Comparison of ENCODE assay signal across 15 cellular contexts in genomic region chr5:74130141-74130897, GRCh38.
DNase-seq lines count a peak whose midpoint lies in the region; ATAC-seq and TF ChIP-seq lines count a peak whose summit lies in the region.
"Had no signal": no experiment of that assay in that cellular context is flagged by ENCODE, and none has a peak within 500 bp of the region (broad histone marks: within the 10 kb centered on the region; RNA-seq: fewer than 3 reads in every experiment).

No MANE protein-coding gene starts in this region.

- no peak overlapping the region for H3K4me3 ChIP-seq in esophagus muscularis mucosa
- H3K4me3 ChIP-seq in vagina = no peak overlapping the region
- H3K4me3 ChIP-seq: Peyer's patch, right lobe of liver had no signal

- no peaks in the 10 kb centered on the region for H3K27me3 ChIP-seq in esophagus muscularis mucosa
- no peaks in the 10 kb centered on the region for H3K27me3 ChIP-seq in vagina
- H3K27me3 ChIP-seq: Peyer's patch, right lobe of liver had no signal

- 88% methylated on average over 16 of the region's 16 CpGs for WGBS in esophagus muscularis mucosa

- H3K27ac ChIP-seq in esophagus muscularis mucosa (replicated peaks in 1 of 4) = no peak overlapping the region
- no peak overlapping the region for H3K27ac ChIP-seq in vagina
- H3K27ac ChIP-seq: Peyer's patch, right lobe of liver had no signal

- TF ChIP-seq CTCF in esophagus muscularis mucosa (IDR thresholded peaks at IDR 0.05) (no peak), vagina (IDR thresholded peaks at IDR 0.05) (no peak)

- no peak for ATAC-seq in HG03108 (IDR thresholded peaks at IDR 0.05; ENCODE audit: unreplicated experiment)
- ATAC-seq: effector memory CD8-positive, alpha-beta T cell; right lobe of liver had no signal

- H3K4me1 ChIP-seq in esophagus muscularis mucosa = peaks cover 8 to 19% (median 16%) of the 10 kb centered on the region in 4 donors
- peaks cover 10% of the 10 kb centered on the region for H3K4me1 ChIP-seq in vagina
- H3K4me1 ChIP-seq: Peyer's patch, right lobe of liver had no signal

- TF ChIP-seq POLR2A in esophagus muscularis mucosa (IDR thresholded peaks at IDR 0.05; ENCODE audit: low read depth) = no peak
- no peak for TF ChIP-seq POLR2A in vagina (IDR thresholded peaks at IDR 0.05)

- intact Hi-C loops in esophagus muscularis mucosa (cut with DNase I) = no loop called here
- intact Hi-C loops in vagina (cut with DNase I) = no loop called here

- TF ChIP-seq EP300 in esophagus muscularis mucosa (IDR thresholded peaks at IDR 0.05) = no peak

- DNase-seq in DMS 273 treated with DMSO at 0.1 percent for 48 hours (lab: John Stamatoyannopoulos, UW) (peak; percentile 77), NCI-H146 treated with DMSO at 0.1 percent for 48 hours (lab: John Stamatoyannopoulos, UW; ENCODE audit: unreplicated experiment) (peak; percentile 91), NCI-H446 (lab: John Stamatoyannopoulos, UW) (peak; percentile 85 to 90), esophagus muscularis mucosa (ENCODE audit: extremely low spot score) (peak; percentile 75), vagina (ENCODE audit: extremely low spot score in 2 of 2) (no peak), GF-D8 (lab: John Stamatoyannopoulos, UW) (no peak)
- DNase-seq in activated CD4-positive, alpha-beta T cell treated with anti-CD3 and anti-CD28 coated beads, Interleukin-2, amount 50 U/mL, for 1 hour = no peak
- DNase-seq: activated CD4-positive, alpha-beta memory T cell treated with anti-CD3 and anti-CD28 coated beads, Interleukin-2, amount 10 ng/mL, durations not matched to agents 7 days and 5 days; Calu3; effector memory CD8-positive, alpha-beta T cell; H7; NCI-H526; Peyer's patch; right lobe of liver had no signal

- H3K36me3 ChIP-seq in esophagus muscularis mucosa (no peaks in the 10 kb centered on the region), vagina (no peaks in the 10 kb centered on the region)
- H3K36me3 ChIP-seq: Peyer's patch, right lobe of liver had no signal

- no peaks in the 10 kb centered on the region for H3K9me3 ChIP-seq in esophagus muscularis mucosa
- H3K9me3 ChIP-seq in vagina = no peaks in the 10 kb centered on the region
- H3K9me3 ChIP-seq: Peyer's patch, right lobe of liver had no signal

Comparison
In these comparisons a context has a peak if more than half of its experiments do, and no peak if none do; other contexts are left out.
1. DNase-seq: peak in DMS 273 treated with DMSO at 0.1 percent for 48 hours (single experiment), NCI-H146 treated with DMSO at 0.1 percent for 48 hours (single experiment), NCI-H446 (2 of 2) and esophagus muscularis mucosa (single experiment); none in vagina (0 of 2), GF-D8 (single experiment) and activated CD4-positive, alpha-beta T cell treated with anti-CD3 and anti-CD28 coated beads, Interleukin-2, amount 50 U/mL, for 1 hour (single experiment).